In genomic region chr14:104287301-104288009, GRCh38 we compare ENCODE assay signal across 1 cellular context.
TF ChIP-seq lines count a peak whose summit lies in the region.

No MANE protein-coding gene starts in this region.

TF ChIP-seq in HepG2, 621 proteins besides CTCF, POLR2A, EP300 and RAD21:
- no peak for TF ChIP-seq MXD3 (CRISPR knock-in tag; IDR thresholded peaks at IDR 0.05)
- no peak for TF ChIP-seq ELK4 (CRISPR knock-in tag; IDR thresholded peaks at IDR 0.05; ENCODE audit: borderline replicate concordance)
- TF ChIP-seq ZC3H13 (CRISPR knock-in tag; IDR thresholded peaks at IDR 0.05) = no peak
- no peak for TF ChIP-seq SP2 (CRISPR knock-in tag; IDR thresholded peaks at IDR 0.05)
- no peak for TF ChIP-seq SPEN (CRISPR knock-in tag; IDR thresholded peaks at IDR 0.05; ENCODE audit: low read depth)
- no peak for TF ChIP-seq HCFC1 (IDR thresholded peaks at IDR 0.05; ENCODE audit: low read depth, low read length)
- no peak for TF ChIP-seq ZNF296 (CRISPR knock-in tag; conservative IDR thresholded peaks at IDR 0.05)
- no peak for TF ChIP-seq GATAD2A (CRISPR knock-in tag; IDR thresholded peaks at IDR 0.05)
- TF ChIP-seq ZNF614 (CRISPR knock-in tag; IDR thresholded peaks at IDR 0.05; ENCODE audit: borderline replicate concordance) = no peak
- TF ChIP-seq PLRG1 (conservative IDR thresholded peaks at IDR 0.05) = no peak
- no peak for TF ChIP-seq THYN1 (CRISPR knock-in tag; IDR thresholded peaks at IDR 0.05; ENCODE audit: borderline replicate concordance, low read depth)
- no peak for TF ChIP-seq TEAD2 (CRISPR knock-in tag; IDR thresholded peaks at IDR 0.05)
- no peak for TF ChIP-seq TRAFD1 (CRISPR knock-in tag; IDR thresholded peaks at IDR 0.05; ENCODE audit: borderline replicate concordance)
- no peak for TF ChIP-seq ZSCAN31 (CRISPR knock-in tag; IDR thresholded peaks at IDR 0.05; ENCODE audit: low read depth)
- no peak for TF ChIP-seq BRD4 (CRISPR knock-in tag; IDR thresholded peaks at IDR 0.05)
- TF ChIP-seq MEF2D (CRISPR knock-in tag; IDR thresholded peaks at IDR 0.05) = no peak
- TF ChIP-seq ZNF720 (CRISPR knock-in tag; IDR thresholded peaks at IDR 0.05) = no peak
